ENCODE assay signal across 1 cellular context in genomic region chr3:125069452-125069851, GRCh38.
TF ChIP-seq lines count a peak whose summit lies in the region.

No MANE protein-coding gene starts in this region.

TF ChIP-seq in WTC11, 78 proteins besides CTCF, POLR2A, EP300 and RAD21 (continued from another document):
- TF ChIP-seq ARID4B (CRISPR knock-in tag; IDR thresholded peaks at IDR 0.05; ENCODE audit: borderline replicate concordance) = no peak
- TF ChIP-seq, protein P1, sequence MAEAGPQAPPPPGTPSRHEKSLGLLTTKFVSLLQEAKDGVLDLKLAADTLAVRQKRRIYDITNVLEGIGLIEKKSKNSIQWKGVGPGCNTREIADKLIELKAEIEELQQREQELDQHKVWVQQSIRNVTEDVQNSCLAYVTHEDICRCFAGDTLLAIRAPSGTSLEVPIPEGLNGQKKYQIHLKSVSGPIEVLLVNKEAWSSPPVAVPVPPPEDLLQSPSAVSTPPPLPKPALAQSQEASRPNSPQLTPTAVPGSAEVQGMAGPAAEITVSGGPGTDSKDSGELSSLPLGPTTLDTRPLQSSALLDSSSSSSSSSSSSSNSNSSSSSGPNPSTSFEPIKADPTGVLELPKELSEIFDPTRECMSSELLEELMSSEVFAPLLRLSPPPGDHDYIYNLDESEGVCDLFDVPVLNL (CRISPR knock-in tag; IDR thresholded peaks at IDR 0.05; ENCODE audit: borderline replicate concordance, low read depth) = no peak
- TF ChIP-seq E2F5 (CRISPR knock-in tag; IDR thresholded peaks at IDR 0.05) = no peak
- TF ChIP-seq CREM (CRISPR knock-in tag; IDR thresholded peaks at IDR 0.05) = no peak
